ENCODE assay signal across 1 cellular context in genomic region chr1:229234870-229235472, GRCh38.
TF ChIP-seq lines count a peak whose summit lies in the region.

No MANE protein-coding gene starts in this region.

TF ChIP-seq in K562, 482 proteins besides CTCF, POLR2A, EP300 and RAD21 (continued from another document):
- TF ChIP-seq STAT6 (CRISPR knock-in tag; IDR thresholded peaks at IDR 0.05), result no peak
- peak; percentile 29 for TF ChIP-seq CBFA2T3 (IDR thresholded peaks at IDR 0.05)
- no peak for TF ChIP-seq ZBTB1 (CRISPR knock-in tag; IDR thresholded peaks at IDR 0.05; ENCODE audit: borderline replicate concordance, low read depth)
- TF ChIP-seq CEBPG (CRISPR knock-in tag; IDR thresholded peaks at IDR 0.05), result no peak
- no peak for TF ChIP-seq CEBPG (tag; conservative IDR thresholded peaks at IDR 0.05 in 1 of 2, IDR thresholded peaks at IDR 0.05 in 1 of 2)
- TF ChIP-seq ARID1B (IDR thresholded peaks at IDR 0.05), result peak; percentile 53
